Comparison of ENCODE assay signal across 22 cellular contexts in genomic region chr4:3114377-3114776, GRCh38. TPM values are rescaled to one million over a fixed set of nuclear protein-coding genes. Genes with fewer than 3 reads are reported as not detected.
"Had no signal": no experiment of that assay in that cellular context is flagged by ENCODE, and none has a peak within 500 bp of the region (broad histone marks: within the 10 kb centered on the region; RNA-seq: fewer than 3 reads in every experiment).

No MANE protein-coding gene starts in this region.

- H3K27me3 Mint-ChIP-seq: activated B cell treated with CpG ODN at 0.5 μM for 24 hours; activated CD8-positive, alpha-beta T cell treated with anti-CD3 and anti-CD28 coated beads for 36 hours; activated naive CD8-positive, alpha-beta T cell treated with anti-CD3 and anti-CD28 coated beads, Interleukin-2, amount 50 U/mL, for 24 hours; T-cell had no signal

- H3K27ac Mint-ChIP-seq: activated B cell treated with CpG ODN at 0.5 μM for 24 hours; activated CD8-positive, alpha-beta T cell treated with anti-CD3 and anti-CD28 coated beads for 36 hours; activated naive CD8-positive, alpha-beta T cell treated with anti-CD3 and anti-CD28 coated beads, Interleukin-2, amount 50 U/mL, for 24 hours; activated T-helper 2 cell treated with anti-CD3 and anti-CD28 coated beads, Interferon-gamma antibody, Interleukin-2, Interleukin-4, amounts not matched to agents 10 μg/mL and 5 μg/mL and 100 μg/mL, durations not matched to agents 14 hours and 24 hours and 36 hours; endodermal cell; natural killer cell; T-cell had no signal

- ATAC-seq: activated CD8-positive, alpha-beta T cell treated with anti-CD3 and anti-CD28 coated beads for 36 hours; activated naive CD8-positive, alpha-beta T cell treated with anti-CD3 and anti-CD28 coated beads, Interleukin-2, amount 50 U/mL, for 24 hours; left cardiac atrium; natural killer cell; stimulated activated naive CD8-positive, alpha-beta T cell treated with anti-CD3 and anti-CD28 coated beads, Interleukin-15, Interleukin-2, amounts not matched to agents 100 U/mL and 50 U/mL, for 24 hours; T-cell had no signal

- H3K4me1 ChIP-seq: ascending aorta had no signal

- H3K4me3 ChIP-seq: ascending aorta, dorsolateral prefrontal cortex, hepatocyte, tibial artery had no signal

- DNase-seq: activated B cell treated with CpG ODN at 0.5 μM for 24 hours; activated CD4-positive, alpha-beta T cell treated with anti-CD3 and anti-CD28 coated beads for 48 hours; activated CD8-positive, alpha-beta T cell treated with anti-CD3 and anti-CD28 coated beads for 36 hours; activated naive CD4-positive, alpha-beta T cell treated with Interleukin-2 at 50 U/mL for 16 hours; activated naive CD8-positive, alpha-beta T cell treated with anti-CD3 and anti-CD28 coated beads, Interleukin-2, amount 50 U/mL, for 24 hours; activated T-cell treated with anti-CD3 and anti-CD28 coated beads, Interleukin-2, amount 50 U/mL, for 1 hour; dorsolateral prefrontal cortex; endodermal cell; left cardiac atrium; natural killer cell; stimulated activated naive CD8-positive, alpha-beta T cell treated with anti-CD3 and anti-CD28 coated beads, Interleukin-15, Interleukin-2, amounts not matched to agents 100 U/mL and 50 U/mL, for 24 hours; substantia nigra; T-cell; tibial artery had no signal

- H2AFZ ChIP-seq: hepatocyte had no signal

- H3K27ac ChIP-seq: ascending aorta, dorsolateral prefrontal cortex, tibial artery had no signal

- H3K9me3 Mint-ChIP-seq: activated B cell treated with CpG ODN at 0.5 μM for 24 hours; activated CD8-positive, alpha-beta T cell treated with anti-CD3 and anti-CD28 coated beads for 36 hours; activated naive CD8-positive, alpha-beta T cell treated with anti-CD3 and anti-CD28 coated beads, Interleukin-2, amount 50 U/mL, for 24 hours; activated T-helper 2 cell treated with anti-CD3 and anti-CD28 coated beads, Interferon-gamma antibody, Interleukin-2, Interleukin-4, amounts not matched to agents 10 μg/mL and 5 μg/mL and 100 μg/mL, durations not matched to agents 14 hours and 24 hours and 36 hours; natural killer cell; T-cell had no signal

- H3K9me3 ChIP-seq: ascending aorta, tibial artery had no signal

- H3K27me3 ChIP-seq: ascending aorta, dorsolateral prefrontal cortex, hepatocyte, tibial artery had no signal

- H3K4me2 ChIP-seq: hepatocyte had no signal

- H3K4me3 Mint-ChIP-seq: activated B cell treated with CpG ODN at 0.5 μM for 24 hours; activated CD8-positive, alpha-beta T cell treated with anti-CD3 and anti-CD28 coated beads for 36 hours; activated naive CD8-positive, alpha-beta T cell treated with anti-CD3 and anti-CD28 coated beads, Interleukin-2, amount 50 U/mL, for 24 hours; endodermal cell; natural killer cell; T-cell had no signal

- H3K4me1 Mint-ChIP-seq: activated B cell treated with CpG ODN at 0.5 μM for 24 hours, T-cell had no signal

RNA-seq across cellular contexts. Expression of gene HTT-AS, which starts 40.0 kb away (rescaled TPM):
- total RNA-seq: activated B cell treated with CpG ODN at 0.5 μM for 24 hours; activated CD8-positive, alpha-beta T cell treated with anti-CD3 and anti-CD28 coated beads for 36 hours; activated T-helper 2 cell treated with anti-CD3 and anti-CD28 coated beads, Interferon-gamma antibody, Interleukin-2, Interleukin-4, amounts not matched to agents 10 μg/mL and 5 μg/mL and 100 μg/mL, durations not matched to agents 14 hours and 24 hours and 36 hours; ascending aorta; endodermal cell; fibroblast of villous mesenchyme; hepatocyte; left cardiac atrium; lower leg skin; natural killer cell; posterior vena cava; T-cell; urinary bladder had no signal
- polyA plus RNA-seq: esophagus, hepatocyte, urinary bladder had no signal
